8 cellular contexts compared by ENCODE assay signal in genomic region chr14:68249534-68250517, GRCh38.
DNase-seq lines count a peak whose midpoint lies in the region; ATAC-seq and TF ChIP-seq lines count a peak whose summit lies in the region.

No MANE protein-coding gene starts in this region.

- H3K9me3 ChIP-seq in heart right ventricle (no peaks in the 10 kb centered on the region), aorta (ENCODE audit: control insufficient read depth, low read length) (no peaks in the 10 kb centered on the region)

- intact Hi-C loops in heart right ventricle (cut with DNase I) (loop anchor here (2.0 to 10.0 kb wide), 25 partner anchors 108 to 1135 kb away; partner anchors contain the start of gene ZFP36L1 (in 5 of the 10)), Right ventricle myocardium superior (cut with DNase I) (loop anchor here (2.0 to 5.0 kb wide), 3 partner anchors 308 to 565 kb away; no protein-coding TSS in a partner anchor), aorta (cut with DNase I) (loop anchor here (2.0 to 10.0 kb wide), 10 partner anchors 117 to 567 kb away; no protein-coding TSS in a partner anchor)

- peak overlapping the region; percentile 46 to 96 (median 90) for H3K27ac Mint-ChIP-seq in brain
- H3K27ac Mint-ChIP-seq in memory B cell, result peak overlapping the region; percentile 93

- H3K36me3 Mint-ChIP-seq in brain (no peaks in the 10 kb centered on the region), memory B cell (no peaks in the 10 kb centered on the region)

- H3K36me3 ChIP-seq in heart right ventricle (no peaks in the 10 kb centered on the region), aorta (ENCODE audit: control insufficient read depth in 1 of 2, insufficient read depth in 2 of 2, low read length in 1 of 2) (no peaks in the 10 kb centered on the region)

- H3K27me3 Mint-ChIP-seq in brain (no peaks in the 10 kb centered on the region), memory B cell (no peaks in the 10 kb centered on the region)

- H3K9me3 Mint-ChIP-seq in brain, result no peaks in the 10 kb centered on the region
- no peaks in the 10 kb centered on the region for H3K9me3 Mint-ChIP-seq in memory B cell

- WGBS in heart right ventricle, 2 donors, result 54 to 61% methylated on average over 4 of the region's 4 CpGs
- 44 to 48% methylated on average over 4 of the region's 4 CpGs for WGBS in aorta, 2 donors

- TF ChIP-seq CTCF in heart right ventricle (IDR thresholded peaks at IDR 0.05) (no peak), brain (conservative IDR thresholded peaks at IDR 0.05) (no peak)

- H3K4me3 Mint-ChIP-seq in brain, result peak overlapping the region; percentile 1 to 42 (median 33)
- H3K4me3 Mint-ChIP-seq in memory B cell, result no peak overlapping the region

- H3K4me3 ChIP-seq in heart right ventricle (no peak overlapping the region), aorta (ENCODE audit: low read length in 2 of 2) (no peak overlapping the region)

- no peaks in the 10 kb centered on the region for H3K27me3 ChIP-seq in heart right ventricle
- no peaks in the 10 kb centered on the region for H3K27me3 ChIP-seq in aorta (ENCODE audit: control insufficient read depth in 1 of 2, insufficient read depth in 2 of 2, low read length in 1 of 2)

- peaks cover 93% of the 10 kb centered on the region for H3K4me1 Mint-ChIP-seq in brain
- peaks cover 35% of the 10 kb centered on the region for H3K4me1 Mint-ChIP-seq in memory B cell

- ATAC-seq in heart right ventricle (no peak), Right ventricle myocardium superior (ENCODE audit: poor library complexity) (no peak), memory B cell (ENCODE audit: low read depth) (no peak), aorta (ENCODE audit: low FRiP score) (no peak)

- DNase-seq in heart right ventricle (no peak), Right ventricle myocardium superior (no peak), memory B cell (ENCODE audit: low spot score in 2 of 2) (no peak), aorta (no peak), T1000 (lab: John Stamatoyannopoulos, UW) (no peak), C1 segment of cervical spinal cord (lab: John Stamatoyannopoulos, UW) (no peak), KG1 (lab: John Stamatoyannopoulos, UW) (no peak)

- H3K27ac ChIP-seq in heart right ventricle (peak overlapping the region in 9 of 10 donors; percentile 47 to 94 (median 67)), aorta (ENCODE audit: low read depth in 1 of 2, low read length in 2 of 2) (peak overlapping the region; percentile 64 to 79)

- H3K4me1 ChIP-seq in heart right ventricle (peaks cover 23 to 73% (median 70%) of the 10 kb centered on the region in 9 donors), aorta (ENCODE audit: control insufficient read depth in 1 of 2, insufficient read depth in 2 of 2, low read length in 2 of 2) (peaks cover 15 to 19% of the 10 kb centered on the region in 2 donors)
